1 cellular context compared by ENCODE assay signal in the genomic region with DNA sequence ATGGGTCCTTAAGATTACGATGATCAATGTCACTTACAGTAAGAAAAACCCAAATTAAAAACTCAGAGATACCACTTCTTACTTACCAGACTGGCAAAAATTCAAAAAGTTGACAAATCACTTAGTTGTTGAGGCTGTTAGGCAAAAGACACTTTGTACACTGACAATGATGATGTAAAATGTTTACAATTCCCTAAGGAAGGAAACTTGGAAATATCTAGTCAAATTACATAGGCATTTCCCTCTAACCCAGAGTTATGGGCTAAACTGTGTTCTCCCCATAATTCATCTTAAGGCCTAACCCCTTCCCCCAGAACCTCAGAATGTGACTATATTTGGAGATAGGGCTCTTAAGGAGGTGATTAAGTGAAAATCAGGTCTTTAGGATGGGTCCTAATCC.
TF ChIP-seq lines count a peak whose summit lies in the region.

No MANE protein-coding gene starts in this region.

TF ChIP-seq in endothelial cell of umbilical vein, 7 proteins besides CTCF, POLR2A, EP300 and RAD21:
- TF ChIP-seq EZH2 (IDR thresholded peaks at IDR 0.05; ENCODE audit: borderline replicate concordance, low read depth, low read length, severe bottlenecking) (no peak), MAX (IDR thresholded peaks at IDR 0.05; ENCODE audit: insufficient read depth, insufficient read length) (no peak), JUN (IDR thresholded peaks at IDR 0.05; ENCODE audit: borderline replicate concordance, insufficient read depth, insufficient read length, low read depth) (no peak), POLR2AphosphoS5 (IDR thresholded peaks at IDR 0.05; ENCODE audit: insufficient read depth, low read depth, low read length) (no peak), MYC (IDR thresholded peaks at IDR 0.05; ENCODE audit: low read depth, low read length) (no peak), FOS (IDR thresholded peaks at IDR 0.05; ENCODE audit: borderline replicate concordance, insufficient read depth, low read length) (no peak), GATA2 (IDR thresholded peaks at IDR 0.05; ENCODE audit: insufficient read depth, insufficient read length, low read depth, low read length) (no peak)
TF ChIP-seq in endothelial cell of umbilical vein: peak in this region for 0.
